In the genomic region with DNA sequence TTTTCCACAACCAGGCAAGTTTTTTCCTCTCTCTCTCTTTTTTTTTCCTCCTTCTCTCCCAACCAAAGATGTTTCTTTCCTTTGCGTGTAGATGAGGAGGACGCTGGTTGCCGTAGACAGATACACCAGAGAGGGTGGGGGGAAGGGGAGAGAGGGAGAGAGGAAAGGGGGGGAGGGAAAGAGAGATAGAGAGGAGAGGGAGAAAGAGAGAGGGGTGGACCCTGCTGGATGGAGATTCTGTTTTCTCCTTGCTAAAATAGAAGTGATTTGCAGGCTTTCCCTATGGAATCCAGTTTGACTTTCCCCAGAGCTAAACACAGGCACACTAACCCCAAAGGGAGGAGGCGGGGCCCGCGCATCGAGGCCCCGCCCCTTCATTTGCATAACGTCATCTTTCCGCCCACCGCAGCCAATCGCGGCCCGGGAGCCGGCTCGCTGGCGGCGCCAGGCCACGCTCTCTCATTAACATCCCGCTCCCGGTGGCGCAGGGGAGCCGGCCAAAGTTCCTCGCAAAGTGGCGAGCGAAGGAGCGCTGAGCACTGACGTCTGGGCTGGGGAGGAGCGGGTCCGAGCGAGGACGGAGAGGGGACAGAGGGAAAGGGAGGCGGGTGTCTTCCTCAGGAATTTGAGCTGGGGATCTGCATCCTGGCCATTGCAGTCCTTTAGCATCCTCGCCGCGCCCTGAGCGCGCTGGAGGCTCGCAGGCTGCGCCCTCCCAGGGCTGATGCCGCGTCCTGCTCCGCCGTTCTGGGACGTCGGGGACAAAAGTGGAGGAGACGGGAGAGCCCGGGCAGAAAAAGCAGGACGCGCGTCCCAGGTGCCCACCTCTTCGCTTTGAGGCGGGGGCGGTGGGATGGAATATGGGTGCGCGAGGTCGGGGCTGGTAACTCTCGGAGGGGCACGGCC, we compare ENCODE assay signal across 1 cellular context.
TF ChIP-seq lines count a peak whose summit lies in the region.

No MANE protein-coding gene starts in this region.

TF ChIP-seq in K562, 482 proteins besides CTCF, POLR2A, EP300 and RAD21 (continued from another document and continues in another):
- TF ChIP-seq SMARCE1 (IDR thresholded peaks at IDR 0.05) (no peak), TAF1 (IDR thresholded peaks at IDR 0.05; ENCODE audit: control insufficient read depth, extremely low read depth, insufficient read depth, low read length, severe bottlenecking) (no peak), CREM (IDR thresholded peaks at IDR 0.05; ENCODE audit: low read depth) (peak; percentile 41), POLR2G (IDR thresholded peaks at IDR 0.05; ENCODE audit: low read depth, low read length) (peak; percentile 60), SP1 (CRISPR knock-in tag; IDR thresholded peaks at IDR 0.05) (peak; percentile 51; the same call in 1 of the 2 replicates), CREB1 (IDR thresholded peaks at IDR 0.05) (0 out of 2 replicates have a peak, but pooled peaks have one; percentile 21), CREB1 (CRISPR knock-in tag; IDR thresholded peaks at IDR 0.05) (peak; percentile 62), BMI1 (IDR thresholded peaks at IDR 0.05; ENCODE audit: low read length) (no peak), ZNF23 (CRISPR knock-in tag; IDR thresholded peaks at IDR 0.05) (no peak), ATF1 (CRISPR knock-in tag; IDR thresholded peaks at IDR 0.05) (no peak), ATF1 (tag; IDR thresholded peaks at IDR 0.05) (peak; percentile 58), ATF7 (IDR thresholded peaks at IDR 0.05) (peak; percentile 97), ZNF263 (CRISPR knock-in tag; IDR thresholded peaks at IDR 0.05; ENCODE audit: borderline replicate concordance) (peak; percentile 86), MTA3 (IDR thresholded peaks at IDR 0.05; ENCODE audit: borderline replicate concordance) (0 out of 2 replicates have a peak, but pooled peaks have one; percentile 43), SMAD3 (CRISPR knock-in tag; conservative IDR thresholded peaks at IDR 0.05) (no peak), NRF1 (conservative IDR thresholded peaks at IDR 0.05 in 1 of 2, IDR thresholded peaks at IDR 0.05 in 1 of 2) (peak; percentile 87 to 89), RCOR1 (IDR thresholded peaks at IDR 0.05; ENCODE audit: borderline replicate concordance in 1 of 2, low read depth in 2 of 2, low read length in 2 of 2) (peak in 1 of 2 experiments; percentile 22; a peak in 1 of 4 replicates), L3MBTL2 (IDR thresholded peaks at IDR 0.05) (peak; percentile 64; the same call in 1 of the 2 replicates), MAZ (CRISPR knock-in tag; conservative IDR thresholded peaks at IDR 0.05 in 1 of 2, IDR thresholded peaks at IDR 0.05 in 1 of 2) (peak in 1 of 2 experiments; percentile 77; a peak in 2 of 4 replicates), WHSC1 (IDR thresholded peaks at IDR 0.05; ENCODE audit: low read length) (no peak), MYC (IDR thresholded peaks at IDR 0.05; ENCODE audit: low read depth, low read length) (0 out of 2 replicates have a peak, but pooled peaks have one; percentile 36), MYC (CRISPR knock-in tag; IDR thresholded peaks at IDR 0.05; ENCODE audit: borderline replicate concordance, low read depth) (0 out of 2 replicates have a peak, but pooled peaks have one; percentile 16), ZFP36 (IDR thresholded peaks at IDR 0.05; ENCODE audit: low read depth, low read length, partially characterized antibody) (peak; percentile 10), RBFOX2 (IDR thresholded peaks at IDR 0.05; ENCODE audit: low read depth, low read length) (peak; percentile 56), TOE1 (IDR thresholded peaks at IDR 0.05; ENCODE audit: borderline replicate concordance) (0 out of 2 replicates have a peak, but pooled peaks have one; percentile 34), TOE1 (CRISPR knock-in tag; IDR thresholded peaks at IDR 0.05; ENCODE audit: borderline replicate concordance, low read depth) (no peak), CTBP1 (IDR thresholded peaks at IDR 0.05; ENCODE audit: borderline replicate concordance) (peak; percentile 78; the same call in 1 of the 2 replicates), HNRNPH1 (optimal IDR thresholded peaks at IDR 0.05; ENCODE audit: low read depth, low read length) (no peak), ZNF197 (CRISPR knock-in tag; IDR thresholded peaks at IDR 0.05; ENCODE audit: low read depth) (no peak), OTX1 (CRISPR knock-in tag; IDR thresholded peaks at IDR 0.05) (0 out of 2 replicates have a peak, but pooled peaks have one; percentile 43), TEAD1 (CRISPR knock-in tag; IDR thresholded peaks at IDR 0.05) (peak in 1 of 2 experiments; percentile 41; a peak in 1 of 4 replicates)
- TF ChIP-seq, protein P1, sequence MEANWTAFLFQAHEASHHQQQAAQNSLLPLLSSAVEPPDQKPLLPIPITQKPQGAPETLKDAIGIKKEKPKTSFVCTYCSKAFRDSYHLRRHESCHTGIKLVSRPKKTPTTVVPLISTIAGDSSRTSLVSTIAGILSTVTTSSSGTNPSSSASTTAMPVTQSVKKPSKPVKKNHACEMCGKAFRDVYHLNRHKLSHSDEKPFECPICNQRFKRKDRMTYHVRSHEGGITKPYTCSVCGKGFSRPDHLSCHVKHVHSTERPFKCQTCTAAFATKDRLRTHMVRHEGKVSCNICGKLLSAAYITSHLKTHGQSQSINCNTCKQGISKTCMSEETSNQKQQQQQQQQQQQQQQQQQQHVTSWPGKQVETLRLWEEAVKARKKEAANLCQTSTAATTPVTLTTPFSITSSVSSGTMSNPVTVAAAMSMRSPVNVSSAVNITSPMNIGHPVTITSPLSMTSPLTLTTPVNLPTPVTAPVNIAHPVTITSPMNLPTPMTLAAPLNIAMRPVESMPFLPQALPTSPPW (CRISPR knock-in tag; IDR thresholded peaks at IDR 0.05), result peak; percentile 59; the same call in 1 of the 2 replicates
- TF ChIP-seq, protein P2, sequence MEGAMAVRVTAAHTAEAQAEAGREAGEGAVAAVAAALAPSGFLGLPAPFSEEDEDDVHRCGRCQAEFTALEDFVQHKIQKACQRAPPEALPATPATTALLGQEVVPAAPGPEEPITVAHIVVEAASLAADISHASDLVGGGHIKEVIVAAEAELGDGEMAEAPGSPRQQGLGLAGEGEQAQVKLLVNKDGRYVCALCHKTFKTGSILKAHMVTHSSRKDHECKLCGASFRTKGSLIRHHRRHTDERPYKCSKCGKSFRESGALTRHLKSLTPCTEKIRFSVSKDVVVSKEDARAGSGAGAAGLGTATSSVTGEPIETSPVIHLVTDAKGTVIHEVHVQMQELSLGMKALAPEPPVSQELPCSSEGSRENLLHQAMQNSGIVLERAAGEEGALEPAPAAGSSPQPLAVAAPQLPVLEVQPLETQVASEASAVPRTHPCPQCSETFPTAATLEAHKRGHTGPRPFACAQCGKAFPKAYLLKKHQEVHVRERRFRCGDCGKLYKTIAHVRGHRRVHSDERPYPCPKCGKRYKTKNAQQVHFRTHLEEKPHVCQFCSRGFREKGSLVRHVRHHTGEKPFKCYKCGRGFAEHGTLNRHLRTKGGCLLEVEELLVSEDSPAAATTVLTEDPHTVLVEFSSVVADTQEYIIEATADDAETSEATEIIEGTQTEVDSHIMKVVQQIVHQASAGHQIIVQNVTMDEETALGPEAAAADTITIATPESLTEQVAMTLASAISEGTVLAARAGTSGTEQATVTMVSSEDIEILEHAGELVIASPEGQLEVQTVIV (CRISPR knock-in tag; IDR thresholded peaks at IDR 0.05; ENCODE audit: borderline replicate concordance), result no peak
- TF ChIP-seq, protein P3, sequence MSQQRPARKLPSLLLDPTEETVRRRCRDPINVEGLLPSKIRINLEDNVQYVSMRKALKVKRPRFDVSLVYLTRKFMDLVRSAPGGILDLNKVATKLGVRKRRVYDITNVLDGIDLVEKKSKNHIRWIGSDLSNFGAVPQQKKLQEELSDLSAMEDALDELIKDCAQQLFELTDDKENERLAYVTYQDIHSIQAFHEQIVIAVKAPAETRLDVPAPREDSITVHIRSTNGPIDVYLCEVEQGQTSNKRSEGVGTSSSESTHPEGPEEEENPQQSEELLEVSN (IDR thresholded peaks at IDR 0.05; ENCODE audit: borderline replicate concordance in 1 of 2, extremely low read depth in 1 of 2, insufficient read depth in 1 of 2, insufficient read length in 1 of 2, low read depth in 1 of 2, low read length in 1 of 2, poor library complexity in 1 of 2, severe bottlenecking in 1 of 2), result peak; percentile 35 to 83
- TF ChIP-seq, protein P4, sequence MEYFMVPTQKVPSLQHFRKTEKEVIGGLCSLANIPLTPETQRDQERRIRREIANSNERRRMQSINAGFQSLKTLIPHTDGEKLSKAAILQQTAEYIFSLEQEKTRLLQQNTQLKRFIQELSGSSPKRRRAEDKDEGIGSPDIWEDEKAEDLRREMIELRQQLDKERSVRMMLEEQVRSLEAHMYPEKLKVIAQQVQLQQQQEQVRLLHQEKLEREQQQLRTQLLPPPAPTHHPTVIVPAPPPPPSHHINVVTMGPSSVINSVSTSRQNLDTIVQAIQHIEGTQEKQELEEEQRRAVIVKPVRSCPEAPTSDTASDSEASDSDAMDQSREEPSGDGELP (CRISPR knock-in tag; IDR thresholded peaks at IDR 0.05; ENCODE audit: borderline replicate concordance), result peak; percentile 45; the same call in 1 of the 2 replicates
- TF ChIP-seq, protein P5, sequence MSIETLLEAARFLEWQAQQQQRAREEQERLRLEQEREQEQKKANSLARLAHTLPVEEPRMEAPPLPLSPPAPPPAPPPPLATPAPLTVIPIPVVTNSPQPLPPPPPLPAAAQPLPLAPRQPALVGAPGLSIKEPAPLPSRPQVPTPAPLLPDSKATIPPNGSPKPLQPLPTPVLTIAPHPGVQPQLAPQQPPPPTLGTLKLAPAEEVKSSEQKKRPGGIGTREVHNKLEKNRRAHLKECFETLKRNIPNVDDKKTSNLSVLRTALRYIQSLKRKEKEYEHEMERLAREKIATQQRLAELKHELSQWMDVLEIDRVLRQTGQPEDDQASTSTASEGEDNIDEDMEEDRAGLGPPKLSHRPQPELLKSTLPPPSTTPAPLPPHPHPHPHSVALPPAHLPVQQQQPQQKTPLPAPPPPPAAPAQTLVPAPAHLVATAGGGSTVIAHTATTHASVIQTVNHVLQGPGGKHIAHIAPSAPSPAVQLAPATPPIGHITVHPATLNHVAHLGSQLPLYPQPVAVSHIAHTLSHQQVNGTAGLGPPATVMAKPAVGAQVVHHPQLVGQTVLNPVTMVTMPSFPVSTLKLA (conservative IDR thresholded peaks at IDR 0.05), result peak in 1 of 2 experiments; percentile 54; a peak in 1 of 4 replicates
- TF ChIP-seq, protein P6, sequence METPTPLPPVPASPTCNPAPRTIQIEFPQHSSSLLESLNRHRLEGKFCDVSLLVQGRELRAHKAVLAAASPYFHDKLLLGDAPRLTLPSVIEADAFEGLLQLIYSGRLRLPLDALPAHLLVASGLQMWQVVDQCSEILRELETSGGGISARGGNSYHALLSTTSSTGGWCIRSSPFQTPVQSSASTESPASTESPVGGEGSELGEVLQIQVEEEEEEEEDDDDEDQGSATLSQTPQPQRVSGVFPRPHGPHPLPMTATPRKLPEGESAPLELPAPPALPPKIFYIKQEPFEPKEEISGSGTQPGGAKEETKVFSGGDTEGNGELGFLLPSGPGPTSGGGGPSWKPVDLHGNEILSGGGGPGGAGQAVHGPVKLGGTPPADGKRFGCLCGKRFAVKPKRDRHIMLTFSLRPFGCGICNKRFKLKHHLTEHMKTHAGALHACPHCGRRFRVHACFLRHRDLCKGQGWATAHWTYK (CRISPR knock-in tag; IDR thresholded peaks at IDR 0.05), result no peak
- TF ChIP-seq, protein P7, sequence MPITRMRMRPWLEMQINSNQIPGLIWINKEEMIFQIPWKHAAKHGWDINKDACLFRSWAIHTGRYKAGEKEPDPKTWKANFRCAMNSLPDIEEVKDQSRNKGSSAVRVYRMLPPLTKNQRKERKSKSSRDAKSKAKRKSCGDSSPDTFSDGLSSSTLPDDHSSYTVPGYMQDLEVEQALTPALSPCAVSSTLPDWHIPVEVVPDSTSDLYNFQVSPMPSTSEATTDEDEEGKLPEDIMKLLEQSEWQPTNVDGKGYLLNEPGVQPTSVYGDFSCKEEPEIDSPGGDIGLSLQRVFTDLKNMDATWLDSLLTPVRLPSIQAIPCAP (CRISPR knock-in tag; IDR thresholded peaks at IDR 0.05; ENCODE audit: borderline replicate concordance), result no peak
- TF ChIP-seq, protein P8, sequence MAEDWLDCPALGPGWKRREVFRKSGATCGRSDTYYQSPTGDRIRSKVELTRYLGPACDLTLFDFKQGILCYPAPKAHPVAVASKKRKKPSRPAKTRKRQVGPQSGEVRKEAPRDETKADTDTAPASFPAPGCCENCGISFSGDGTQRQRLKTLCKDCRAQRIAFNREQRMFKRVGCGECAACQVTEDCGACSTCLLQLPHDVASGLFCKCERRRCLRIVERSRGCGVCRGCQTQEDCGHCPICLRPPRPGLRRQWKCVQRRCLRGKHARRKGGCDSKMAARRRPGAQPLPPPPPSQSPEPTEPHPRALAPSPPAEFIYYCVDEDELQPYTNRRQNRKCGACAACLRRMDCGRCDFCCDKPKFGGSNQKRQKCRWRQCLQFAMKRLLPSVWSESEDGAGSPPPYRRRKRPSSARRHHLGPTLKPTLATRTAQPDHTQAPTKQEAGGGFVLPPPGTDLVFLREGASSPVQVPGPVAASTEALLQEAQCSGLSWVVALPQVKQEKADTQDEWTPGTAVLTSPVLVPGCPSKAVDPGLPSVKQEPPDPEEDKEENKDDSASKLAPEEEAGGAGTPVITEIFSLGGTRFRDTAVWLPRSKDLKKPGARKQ (CRISPR knock-in tag; IDR thresholded peaks at IDR 0.05), result peak; percentile 88
- TF ChIP-seq, protein P9, sequence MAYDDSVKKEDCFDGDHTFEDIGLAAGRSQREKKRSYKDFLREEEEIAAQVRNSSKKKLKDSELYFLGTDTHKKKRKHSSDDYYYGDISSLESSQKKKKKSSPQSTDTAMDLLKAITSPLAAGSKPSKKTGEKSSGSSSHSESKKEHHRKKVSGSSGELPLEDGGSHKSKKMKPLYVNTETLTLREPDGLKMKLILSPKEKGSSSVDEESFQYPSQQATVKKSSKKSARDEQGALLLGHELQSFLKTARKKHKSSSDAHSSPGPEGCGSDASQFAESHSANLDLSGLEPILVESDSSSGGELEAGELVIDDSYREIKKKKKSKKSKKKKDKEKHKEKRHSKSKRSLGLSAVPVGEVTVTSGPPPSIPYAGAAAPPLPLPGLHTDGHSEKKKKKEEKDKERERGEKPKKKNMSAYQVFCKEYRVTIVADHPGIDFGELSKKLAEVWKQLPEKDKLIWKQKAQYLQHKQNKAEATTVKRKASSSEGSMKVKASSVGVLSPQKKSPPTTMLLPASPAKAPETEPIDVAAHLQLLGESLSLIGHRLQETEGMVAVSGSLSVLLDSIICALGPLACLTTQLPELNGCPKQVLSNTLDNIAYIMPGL (CRISPR knock-in tag; IDR thresholded peaks at IDR 0.05), result no peak
